In the genomic region with DNA sequence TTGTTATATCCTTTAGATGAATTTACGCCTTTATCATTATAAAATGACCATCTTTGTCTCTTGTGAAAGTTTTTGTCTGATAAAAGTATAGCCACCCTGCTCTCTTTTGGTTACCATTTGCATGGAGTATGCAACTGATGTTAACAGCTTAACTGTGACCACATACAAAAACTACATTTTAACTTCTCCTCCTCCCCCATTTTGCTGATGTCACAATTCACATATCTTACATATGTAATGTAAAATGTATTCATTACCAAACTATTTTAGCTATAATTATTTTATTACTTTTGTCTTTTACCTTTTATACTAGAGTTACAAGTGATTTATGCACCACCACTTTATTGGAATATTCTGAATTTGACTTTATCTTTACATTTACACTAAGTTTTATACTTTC, we compare ENCODE assay signal across 28 cellular contexts.
"Had no signal": no experiment of that assay in that cellular context is flagged by ENCODE, and none has a peak within 500 bp of the region (broad histone marks: within the 10 kb centered on the region; RNA-seq: fewer than 3 reads in every experiment).

No MANE protein-coding gene starts in this region.

- H3K4me1 Mint-ChIP-seq: endodermal cell had no signal

- H3K4me3 ChIP-seq: colonic mucosa, coronary artery, dorsolateral prefrontal cortex, esophagus muscularis mucosa, esophagus squamous epithelium, gastrocnemius medialis, gastroesophageal sphincter, heart left ventricle, heart right ventricle had no signal

- H3K36me3 ChIP-seq: colonic mucosa, esophagus muscularis mucosa, esophagus squamous epithelium, gastroesophageal sphincter had no signal

- H3K4me3 Mint-ChIP-seq: dendritic cell treated with granulocyte-macrophage colony-stimulating factor and Interleukin-4, amounts not matched to agents 40 ng/mL and 50 ng/mL, for 4 days; effector memory CD8-positive, alpha-beta T cell; endodermal cell had no signal

- FAIRE-seq: colon, endometrium, frontal cortex had no signal

- H3K27ac ChIP-seq: colonic mucosa, coronary artery, dorsolateral prefrontal cortex, epithelial cell of prostate, esophagus muscularis mucosa, esophagus squamous epithelium, foreskin keratinocyte, gastrocnemius medialis, gastroesophageal sphincter, heart left ventricle, heart right ventricle had no signal

- H3K9me3 ChIP-seq: colonic mucosa, gastrocnemius medialis had no signal

- H3K27me3 Mint-ChIP-seq: dendritic cell treated with granulocyte-macrophage colony-stimulating factor and Interleukin-4, amounts not matched to agents 40 ng/mL and 50 ng/mL, for 4 days; effector memory CD8-positive, alpha-beta T cell had no signal

- DNase-seq: colonic mucosa; cortex of kidney; dermis blood vessel endothelial cell; dorsolateral prefrontal cortex; effector CD4-positive, alpha-beta T cell; effector CD8-positive, alpha-beta T cell; effector memory CD4-positive, alpha-beta T cell; effector memory CD8-positive, alpha-beta T cell; endodermal cell; erythroblast; esophagus squamous epithelium; foreskin fibroblast; foreskin keratinocyte; foreskin melanocyte; gastrocnemius medialis; glutamatergic neuron; head of caudate nucleus; heart left ventricle; heart right ventricle had no signal

- H3K27me3 ChIP-seq: colonic mucosa, dorsolateral prefrontal cortex, esophagus muscularis mucosa, foreskin keratinocyte, gastrocnemius medialis, gastroesophageal sphincter, heart left ventricle, heart right ventricle had no signal

- H3K4me1 ChIP-seq: colonic mucosa, esophagus squamous epithelium, foreskin keratinocyte, gastrocnemius medialis, gastroesophageal sphincter had no signal

- ATAC-seq: effector memory CD8-positive, alpha-beta T cell; esophagus mucosa; foreskin keratinocyte; gastrocnemius medialis; gastroesophageal sphincter; heart left ventricle; heart right ventricle had no signal

- H3K27ac Mint-ChIP-seq: dendritic cell treated with granulocyte-macrophage colony-stimulating factor and Interleukin-4, amounts not matched to agents 40 ng/mL and 50 ng/mL, for 4 days; effector memory CD8-positive, alpha-beta T cell; endodermal cell had no signal
